In the genomic region with DNA sequence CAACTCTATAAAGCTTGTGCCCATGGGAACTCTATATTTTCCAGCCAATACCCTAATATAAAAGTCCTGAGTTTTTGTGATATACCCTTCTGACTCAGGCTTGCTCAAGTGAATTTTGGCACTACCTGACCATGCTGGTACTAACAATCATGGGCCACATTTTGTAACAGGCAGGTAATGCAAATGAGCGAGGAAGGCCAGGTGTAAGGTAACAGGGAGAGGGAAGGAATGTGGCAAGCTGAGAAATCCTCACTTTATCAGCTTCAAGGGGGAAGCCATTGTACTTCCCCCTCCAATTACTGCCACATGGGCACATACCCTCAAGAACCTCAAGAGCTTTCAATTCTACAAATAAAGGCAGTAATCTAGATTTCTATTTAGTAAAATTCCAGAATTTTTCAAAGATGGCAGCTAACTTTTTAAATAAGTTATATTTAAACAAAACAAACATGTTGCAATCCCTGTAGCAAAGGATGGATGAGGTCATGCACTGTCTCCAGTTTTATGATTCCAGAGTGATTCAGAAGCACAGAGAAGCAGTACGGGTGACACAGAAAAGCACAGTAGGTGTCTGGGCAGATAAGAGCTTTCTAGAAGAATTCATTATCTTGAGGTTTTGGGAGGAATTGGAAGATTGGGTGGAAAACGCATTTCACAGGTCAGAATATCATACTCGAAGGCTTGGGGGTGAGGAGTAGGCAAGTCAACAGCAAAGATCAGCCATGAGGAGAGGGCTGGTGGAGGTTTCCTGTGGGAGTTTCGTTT, we compare ENCODE assay signal across 8 cellular contexts.
A peak's percentile ranks its signal among the peaks of the same experiment; 100 is the strongest.
DNase-seq lines count a peak whose midpoint lies in the region; ATAC-seq, FAIRE-seq and TF ChIP-seq lines count a peak whose summit lies in the region.

No MANE protein-coding gene starts in this region.

- peak; percentile 43 for DNase-seq in activated naive CD4-positive, alpha-beta T cell treated with anti-CD3 and anti-CD28 coated beads for 36 hours
- no peak for DNase-seq in activated naive CD4-positive, alpha-beta T cell (lab: John Stamatoyannopoulos, UW)
- DNase-seq in activated CD8-positive, alpha-beta T cell treated with anti-CD3 and anti-CD28 coated beads for 36 hours, result peak; percentile 59
- DNase-seq in urothelium cell line (ENCODE audit: low spot score), result peak; percentile 68
- DNase-seq in stimulated activated CD4-positive, alpha-beta T cell treated with anti-CD3 and anti-CD28 coated beads, Interleukin-4, amount 100 ng/mL, for 4 hours, result no peak

- ATAC-seq in activated CD8-positive, alpha-beta T cell treated with anti-CD3 and anti-CD28 coated beads for 36 hours, result peak; percentile 63
- ATAC-seq in GM21786 (IDR thresholded peaks at IDR 0.05; ENCODE audit: unreplicated experiment) (no peak), HG02763 (IDR thresholded peaks at IDR 0.05; ENCODE audit: unreplicated experiment) (no peak)

- H3K27ac ChIP-seq in iPS-20b (ENCODE audit: low read length), result peak overlapping the region; percentile 45

- peaks cover 9% of the 10 kb centered on the region for H3K9me3 ChIP-seq in iPS-20b (ENCODE audit: insufficient read depth, low read depth, low read length)

- CTCF ChIA-PET in activated naive CD4-positive, alpha-beta T cell treated with anti-CD3 and anti-CD28 coated beads for 36 hours (lab: Charles Lee), result interaction anchor here (0.9 to 4.6 kb wide), 4 partner anchors 8 to 98 kb away, joined by 3 to 25 read pairs (median 4); no protein-coding TSS in a partner anchor
- CTCF ChIA-PET in activated CD8-positive, alpha-beta T cell treated with anti-CD3 and anti-CD28 coated beads for 36 hours (lab: Charles Lee), result interaction anchor here (0.6 to 1.1 kb wide), 9 partner anchors 10 to 270 kb away, joined by 3 to 4 read pairs (median 3); no protein-coding TSS in a partner anchor

- H3K4me1 ChIP-seq in iPS-20b (ENCODE audit: insufficient read depth, low read length), result peaks cover 38% of the 10 kb centered on the region

- H3K27ac Mint-ChIP-seq in activated naive CD4-positive, alpha-beta T cell treated with anti-CD3 and anti-CD28 coated beads for 36 hours, result peak overlapping the region; percentile 73
- H3K27ac Mint-ChIP-seq in activated CD8-positive, alpha-beta T cell treated with anti-CD3 and anti-CD28 coated beads for 36 hours, result peak overlapping the region; percentile 95

- no peak for TF ChIP-seq CTCF in activated CD8-positive, alpha-beta T cell treated with anti-CD3 and anti-CD28 coated beads for 36 hours (IDR thresholded peaks at IDR 0.05)

- no peaks in the 10 kb centered on the region for H3K27me3 ChIP-seq in iPS-20b (ENCODE audit: insufficient read depth, low read length)

- no peak for FAIRE-seq in urothelium cell line (lab: Jason Lieb, UNC)

- H3K36me3 Mint-ChIP-seq in activated naive CD4-positive, alpha-beta T cell treated with anti-CD3 and anti-CD28 coated beads for 36 hours (ENCODE audit: low read depth), result peaks cover 16% of the 10 kb centered on the region
- H3K36me3 Mint-ChIP-seq in activated CD8-positive, alpha-beta T cell treated with anti-CD3 and anti-CD28 coated beads for 36 hours (ENCODE audit: low read depth), result peaks cover 39% of the 10 kb centered on the region

- peaks cover 83% of the 10 kb centered on the region for H3K4me1 Mint-ChIP-seq in activated naive CD4-positive, alpha-beta T cell treated with anti-CD3 and anti-CD28 coated beads for 36 hours (ENCODE audit: low read depth)
- H3K4me1 Mint-ChIP-seq in activated CD8-positive, alpha-beta T cell treated with anti-CD3 and anti-CD28 coated beads for 36 hours (ENCODE audit: low read depth), result peaks cover 82% of the 10 kb centered on the region

- no peaks in the 10 kb centered on the region for H3K36me3 ChIP-seq in iPS-20b (ENCODE audit: insufficient read depth, low read depth, low read length)

- peak overlapping the region; percentile 42; the same call in 1 of the 2 replicates for H3K9ac ChIP-seq in iPS-20b (ENCODE audit: low read depth, low read length)

- H3K4me3 ChIP-seq in iPS-20b (ENCODE audit: low read length), result 0 out of 2 replicates have a peak overlapping the region, but pooled peaks have one; percentile 23

- POLR2A ChIA-PET in activated CD8-positive, alpha-beta T cell treated with anti-CD3 and anti-CD28 coated beads for 36 hours (lab: Charles Lee), result interaction anchor here (0.6 to 2.8 kb wide), 13 partner anchors 9 to 98 kb away, joined by 3 to 15 read pairs (median 4); a partner anchor contains a TSS

- intact Hi-C loops in activated naive CD4-positive, alpha-beta T cell treated with anti-CD3 and anti-CD28 coated beads for 36 hours (cut with micrococcal nuclease), result no loop called here
- intact Hi-C loops in activated CD8-positive, alpha-beta T cell treated with anti-CD3 and anti-CD28 coated beads for 36 hours (cut with micrococcal nuclease), result loop anchor here (10.0 kb wide), 2 partner anchors 271 to 411 kb away; no protein-coding TSS in a partner anchor

- peak overlapping the region; percentile 49 for H3K4me3 Mint-ChIP-seq in activated naive CD4-positive, alpha-beta T cell treated with anti-CD3 and anti-CD28 coated beads for 36 hours
- H3K4me3 Mint-ChIP-seq in activated CD8-positive, alpha-beta T cell treated with anti-CD3 and anti-CD28 coated beads for 36 hours, result peak overlapping the region; percentile 64

- H3K27me3 Mint-ChIP-seq in activated naive CD4-positive, alpha-beta T cell treated with anti-CD3 and anti-CD28 coated beads for 36 hours (ENCODE audit: low read depth), result no peaks in the 10 kb centered on the region
- H3K27me3 Mint-ChIP-seq in activated CD8-positive, alpha-beta T cell treated with anti-CD3 and anti-CD28 coated beads for 36 hours, result no peaks in the 10 kb centered on the region

- H3K9me3 Mint-ChIP-seq in activated naive CD4-positive, alpha-beta T cell treated with anti-CD3 and anti-CD28 coated beads for 36 hours, result peaks cover 6% of the 10 kb centered on the region
- peaks cover 16% of the 10 kb centered on the region for H3K9me3 Mint-ChIP-seq in activated CD8-positive, alpha-beta T cell treated with anti-CD3 and anti-CD28 coated beads for 36 hours

Comparison
In these comparisons a context has a peak if more than half of its experiments do, and no peak if none do; other contexts are left out.
1. DNase-seq: peak in activated naive CD4-positive, alpha-beta T cell treated with anti-CD3 and anti-CD28 coated beads for 36 hours (single experiment), activated CD8-positive, alpha-beta T cell treated with anti-CD3 and anti-CD28 coated beads for 36 hours (single experiment) and urothelium cell line (single experiment); none in activated naive CD4-positive, alpha-beta T cell (0 of 4) and stimulated activated CD4-positive, alpha-beta T cell treated with anti-CD3 and anti-CD28 coated beads, Interleukin-4, amount 100 ng/mL, for 4 hours (0 of 2).